ENCODE assay signal across 8 cellular contexts in the genomic region with DNA sequence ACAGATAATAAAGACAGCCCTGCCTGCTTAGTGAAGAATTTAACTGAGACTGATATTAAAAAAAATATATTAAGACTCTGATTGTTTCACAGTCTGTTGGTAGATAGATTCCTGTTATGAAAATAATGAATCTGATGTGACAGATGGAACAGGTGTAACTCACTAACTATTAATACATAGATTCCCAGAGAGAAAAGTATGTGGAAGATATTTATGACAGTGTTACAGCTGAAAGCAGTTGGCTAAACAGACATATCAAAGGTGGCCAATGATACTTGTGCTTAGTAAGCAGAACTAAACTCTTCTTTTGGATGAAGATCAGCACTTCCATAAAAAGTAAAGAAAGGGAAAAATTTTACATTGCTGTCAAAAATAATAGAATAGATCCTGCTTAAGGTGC.
"Had no signal": no experiment of that assay in that cellular context is flagged by ENCODE, and none has a peak within 500 bp of the region (broad histone marks: within the 10 kb centered on the region; RNA-seq: fewer than 3 reads in every experiment).

No MANE protein-coding gene starts in this region.

- H3K36me3 ChIP-seq: HAP-1 had no signal

- H3K27ac Mint-ChIP-seq: GM23338, IgD-negative memory B cell had no signal

- H3K27me3 Mint-ChIP-seq: IgD-negative memory B cell had no signal

- FAIRE-seq: H1, HepG2 had no signal

- DNase-seq: H7, KBM-7 had no signal

- H3K4me1 ChIP-seq: HAP-1 had no signal

- H2AFZ ChIP-seq: GM23338 had no signal

- H3K4me3 ChIP-seq: GM23338, HAP-1 had no signal

- H3K27ac ChIP-seq: HL-60 had no signal

- ATAC-seq: GM23338, HepG2 had no signal

- H3K4me1 Mint-ChIP-seq: GM23338, IgD-negative memory B cell had no signal

- H3K4me3 Mint-ChIP-seq: GM23338, IgD-negative memory B cell had no signal

- H3K36me3 Mint-ChIP-seq: IgD-negative memory B cell had no signal

- H3K4me2 ChIP-seq: GM23338 had no signal

- H3K9me3 ChIP-seq: HAP-1 had no signal
